In the genomic region with DNA sequence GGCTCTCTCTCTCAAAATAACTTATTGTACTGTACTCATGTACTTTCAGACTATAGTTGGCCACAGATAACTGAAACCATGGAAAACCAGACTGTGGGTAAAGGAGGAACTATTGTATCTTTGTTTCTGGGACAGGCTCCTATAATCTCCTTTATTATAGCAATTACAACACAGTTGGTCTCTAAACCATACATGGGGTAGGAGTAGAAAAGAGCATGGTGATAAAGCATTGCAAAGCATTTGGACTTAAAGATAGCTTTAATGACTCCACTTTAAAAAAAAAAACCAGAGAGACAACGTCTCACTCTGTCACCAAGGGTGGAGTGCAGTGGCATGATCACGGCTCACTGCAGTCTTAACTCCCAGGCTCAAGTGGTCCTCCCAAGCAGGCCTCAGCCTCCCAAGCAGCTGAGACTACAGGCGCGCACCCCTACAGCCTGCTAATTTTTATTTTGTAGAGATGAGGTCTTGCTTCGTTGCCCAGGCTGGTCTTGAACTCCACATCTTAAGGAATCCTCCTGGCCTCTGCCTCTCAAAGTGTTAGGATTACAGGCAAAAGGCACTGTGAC, we compare ENCODE assay signal across 1 cellular context.
TF ChIP-seq lines count a peak whose summit lies in the region.

No MANE protein-coding gene starts in this region.

TF ChIP-seq in HepG2, 621 proteins besides CTCF, POLR2A, EP300 and RAD21 (continued from another document):
- TF ChIP-seq ZNF142 (CRISPR knock-in tag; IDR thresholded peaks at IDR 0.05) (no peak), HMGA1 (CRISPR knock-in tag; conservative IDR thresholded peaks at IDR 0.05) (no peak), ZNF138 (CRISPR knock-in tag; IDR thresholded peaks at IDR 0.05; ENCODE audit: low read depth) (no peak), FOSL1 (CRISPR knock-in tag; IDR thresholded peaks at IDR 0.05; ENCODE audit: borderline replicate concordance) (no peak), HCFC1 (IDR thresholded peaks at IDR 0.05; ENCODE audit: low read depth, low read length) (no peak), ZNF83 (CRISPR knock-in tag; IDR thresholded peaks at IDR 0.05; ENCODE audit: borderline replicate concordance) (no peak), ASH2L (IDR thresholded peaks at IDR 0.05; ENCODE audit: insufficient read length, low read depth, low read length) (no peak), ZNF569 (CRISPR knock-in tag; IDR thresholded peaks at IDR 0.05; ENCODE audit: borderline replicate concordance) (no peak)
- TF ChIP-seq, protein P1, sequence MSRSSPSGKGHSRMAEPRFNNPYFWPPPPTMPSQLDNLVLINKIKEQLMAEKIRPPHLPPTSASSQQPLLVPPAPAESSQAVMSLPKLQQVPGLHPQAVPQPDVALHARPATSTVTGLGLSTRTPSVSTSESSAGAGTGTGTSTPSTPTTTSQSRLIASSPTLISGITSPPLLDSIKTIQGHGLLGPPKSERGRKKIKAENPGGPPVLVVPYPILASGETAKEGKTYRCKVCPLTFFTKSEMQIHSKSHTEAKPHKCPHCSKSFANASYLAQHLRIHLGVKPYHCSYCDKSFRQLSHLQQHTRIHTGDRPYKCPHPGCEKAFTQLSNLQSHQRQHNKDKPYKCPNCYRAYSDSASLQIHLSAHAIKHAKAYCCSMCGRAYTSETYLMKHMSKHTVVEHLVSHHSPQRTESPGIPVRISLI (CRISPR knock-in tag; IDR thresholded peaks at IDR 0.05; ENCODE audit: borderline replicate concordance): no peak
